ENCODE assay signal across 1 cellular context in genomic region chr12:118307069-118307954, GRCh38.
TF ChIP-seq lines count a peak whose summit lies in the region.

No MANE protein-coding gene starts in this region.

TF ChIP-seq in K562, 482 proteins besides CTCF, POLR2A, EP300 and RAD21 (continued from another document and continues in another):
- TF ChIP-seq RBM15 (IDR thresholded peaks at IDR 0.05; ENCODE audit: insufficient read depth, low read length) (no peak), KDM5B (IDR thresholded peaks at IDR 0.05; ENCODE audit: insufficient replicate concordance, low read depth, low read length) (no peak), ADNP (tag; IDR thresholded peaks at IDR 0.05) (no peak), TEAD4 (IDR thresholded peaks at IDR 0.05; ENCODE audit: low read length) (no peak), TEAD4 (CRISPR knock-in tag; IDR thresholded peaks at IDR 0.05; ENCODE audit: borderline replicate concordance) (no peak), ZBTB40 (IDR thresholded peaks at IDR 0.05) (no peak), ZBTB40 (CRISPR knock-in tag; IDR thresholded peaks at IDR 0.05) (no peak), PRDM10 (IDR thresholded peaks at IDR 0.05; ENCODE audit: partially characterized antibody) (no peak), CEBPB (tag; IDR thresholded peaks at IDR 0.05) (peak; percentile 90), ZBTB9 (CRISPR knock-in tag; IDR thresholded peaks at IDR 0.05) (no peak), FOSL1 (tag; conservative IDR thresholded peaks at IDR 0.05) (0 out of 2 replicates have a peak, but pooled peaks have one; percentile 19), SMARCA5 (IDR thresholded peaks at IDR 0.05) (no peak), NCOA6 (IDR thresholded peaks at IDR 0.05) (no peak), ETV1 (tag; conservative IDR thresholded peaks at IDR 0.05; ENCODE audit: low read depth) (no peak), KLF1 (tag; IDR thresholded peaks at IDR 0.05) (no peak), TSC22D4 (tag; IDR thresholded peaks at IDR 0.05) (no peak), BRF2 (IDR thresholded peaks at IDR 0.05; ENCODE audit: borderline replicate concordance, insufficient read depth, insufficient read length) (no peak), LEF1 (IDR thresholded peaks at IDR 0.05) (no peak), RCOR1 (IDR thresholded peaks at IDR 0.05; ENCODE audit: borderline replicate concordance in 1 of 2, low read depth in 2 of 2, low read length in 2 of 2) (no peak), ZNF551 (CRISPR knock-in tag; IDR thresholded peaks at IDR 0.05) (no peak), ZNF253 (CRISPR knock-in tag; conservative IDR thresholded peaks at IDR 0.05) (no peak), RFX1 (IDR thresholded peaks at IDR 0.05) (no peak), MAFF (IDR thresholded peaks at IDR 0.05; ENCODE audit: low read length) (peak; percentile 33; the same call in 1 of the 2 replicates), XRCC3 (IDR thresholded peaks at IDR 0.05) (no peak), KLF16 (IDR thresholded peaks at IDR 0.05) (no peak), CREBBP (IDR thresholded peaks at IDR 0.05; ENCODE audit: low read depth, low read length) (no peak), ZBTB2 (IDR thresholded peaks at IDR 0.05) (no peak), HMBOX1 (IDR thresholded peaks at IDR 0.05) (peak; percentile 83), GTF2E2 (tag; IDR thresholded peaks at IDR 0.05) (no peak), TRIM24 (IDR thresholded peaks at IDR 0.05) (peak in 1 of 2 experiments; percentile 13; a peak in 1 of 4 replicates), CBX1 (IDR thresholded peaks at IDR 0.05; ENCODE audit: low read depth) (no peak), C11orf30 (IDR thresholded peaks at IDR 0.05; ENCODE audit: low read depth) (peak; percentile 54; the same call in 1 of the 2 replicates), HCFC1 (IDR thresholded peaks at IDR 0.05; ENCODE audit: low read depth, low read length) (no peak), ZNF354B (CRISPR knock-in tag; IDR thresholded peaks at IDR 0.05) (no peak), ELF1 (tag; IDR thresholded peaks at IDR 0.05) (no peak), RREB1 (CRISPR knock-in tag; IDR thresholded peaks at IDR 0.05) (no peak)
